ENCODE assay signal across 18 cellular contexts in genomic region chr18:36509646-36510197, GRCh38.
DNase-seq lines count a peak whose midpoint lies in the region; ATAC-seq, FAIRE-seq and TF ChIP-seq lines count a peak whose summit lies in the region.
"Had no signal": no experiment of that assay in that cellular context is flagged by ENCODE, and none has a peak within 500 bp of the region (broad histone marks: within the 10 kb centered on the region; RNA-seq: fewer than 3 reads in every experiment).

No MANE protein-coding gene starts in this region.

- no peak for FAIRE-seq in frontal cortex (lab: Jason Lieb, UNC)
- FAIRE-seq: A204.1, GM12891, H1, HepG2, HTR-8/SVneo had no signal

- no peak for ATAC-seq in GM21381 (IDR thresholded peaks at IDR 0.05; ENCODE audit: unreplicated experiment)
- no peak for ATAC-seq in GM19351 (IDR thresholded peaks at IDR 0.05; ENCODE audit: unreplicated experiment)
- ATAC-seq: HepG2 had no signal

- peaks cover 0 to 18% of the 10 kb centered on the region in 2 donors for H3K4me1 ChIP-seq in thyroid gland
- H3K4me1 ChIP-seq: HAP-1 had no signal

- H3K36me3 ChIP-seq in WERI-Rb-1 (no peaks in the 10 kb centered on the region; the same call in 1 of the 2 replicates), thyroid gland (no peaks in the 10 kb centered on the region)
- H3K36me3 ChIP-seq: HAP-1 had no signal

- H3K9me3 ChIP-seq in WERI-Rb-1 (ENCODE audit: severe bottlenecking) (no peaks in the 10 kb centered on the region), thyroid gland (no peaks in the 10 kb centered on the region)
- H3K9me3 ChIP-seq: HAP-1 had no signal

- peak; percentile 72 for DNase-seq in D341Med (ENCODE audit: low spot score)
- DNase-seq in DMS79 (lab: John Stamatoyannopoulos, UW): peak; percentile 26
- DNase-seq in WERI-Rb-1: peak; percentile 22
- DNase-seq in thyroid gland: peak; percentile 4 to 27
- no peak for DNase-seq in frontal cortex (ENCODE audit: low spot score in 2 of 2)
- DNase-seq: C1 segment of cervical spinal cord; Calu3; CD4-positive, alpha-beta T cell; DMS153; HFFc6 had no signal

- H3K4me3 ChIP-seq in WERI-Rb-1 (ENCODE audit: low read depth, low read length) (no peak overlapping the region), thyroid gland (replicated peaks in 1 of 3) (no peak overlapping the region)
- H3K4me3 ChIP-seq: HAP-1 had no signal

- 62 to 65% methylated on average over 9 of the region's 9 CpGs for WGBS in thyroid gland, 2 donors

- H3K27ac ChIP-seq in WERI-Rb-1 (no peak overlapping the region), thyroid gland (no peak overlapping the region)

- intact Hi-C loops in thyroid gland (cut with DNase I): no loop called here

- H3K27me3 ChIP-seq in WERI-Rb-1 (ENCODE audit: insufficient read depth, low read depth, severe bottlenecking) (no peaks in the 10 kb centered on the region), thyroid gland (no peaks in the 10 kb centered on the region)

- no peak for TF ChIP-seq POLR2A in thyroid gland (IDR thresholded peaks at IDR 0.05)

- no peak for TF ChIP-seq CTCF in WERI-Rb-1 (IDR thresholded peaks at IDR 0.05; ENCODE audit: low read depth, low read length)
- no peak for TF ChIP-seq CTCF in thyroid gland (IDR thresholded peaks at IDR 0.05)

Comparison
In these comparisons a context has a peak if more than half of its experiments do, and no peak if none do; other contexts are left out.
1. DNase-seq: peak in D341Med (single experiment), DMS79 (single experiment), WERI-Rb-1 (single experiment) and thyroid gland (2 of 2); none in frontal cortex (0 of 2).